ENCODE assay signal across 1 cellular context in genomic region chr3:159923961-159924360, GRCh38.
TF ChIP-seq lines count a peak whose summit lies in the region.

No MANE protein-coding gene starts in this region.

TF ChIP-seq in IMR-90, 13 proteins besides CTCF, POLR2A, EP300 and RAD21 (continued from another document):
- TF ChIP-seq CHD1 (IDR thresholded peaks at IDR 0.05; ENCODE audit: low read depth, low read length) (no peak), CEBPB (IDR thresholded peaks at IDR 0.05; ENCODE audit: low read depth, low read length) (no peak), FOS (IDR thresholded peaks at IDR 0.05; ENCODE audit: low read depth, low read length) (no peak), RCOR1 (IDR thresholded peaks at IDR 0.05; ENCODE audit: insufficient replicate concordance, low read length) (no peak), ELK1 (IDR thresholded peaks at IDR 0.05; ENCODE audit: borderline replicate concordance, low read depth, low read length) (no peak)
TF ChIP-seq in IMR-90: peak in this region for 0.
